In genomic region chr3:144312702-144313101, GRCh38 we compare ENCODE assay signal across 20 cellular contexts.
DNase-seq lines count a peak whose midpoint lies in the region; ATAC-seq and TF ChIP-seq lines count a peak whose summit lies in the region.
"Had no signal": no experiment of that assay in that cellular context is flagged by ENCODE, and none has a peak within 500 bp of the region (broad histone marks: within the 10 kb centered on the region; RNA-seq: fewer than 3 reads in every experiment).

No MANE protein-coding gene starts in this region.

- no peak overlapping the region for H2AFZ ChIP-seq in OCI-LY3 (ENCODE audit: low read depth, low read length)
- H2AFZ ChIP-seq: GM23248 had no signal

- no peaks in the 10 kb centered on the region for H3K79me2 ChIP-seq in OCI-LY3 (ENCODE audit: low read length)

- H3K36me3 ChIP-seq in A673 (ENCODE audit: insufficient read depth, low read length, poor library complexity, severe bottlenecking) = no peaks in the 10 kb centered on the region
- peaks cover 5% of the 10 kb centered on the region for H3K36me3 ChIP-seq in OCI-LY3 (replicated peaks; ENCODE audit: low read depth, low read length)
- H3K36me3 ChIP-seq: BE2C, HAP-1 had no signal

- H3K27me3 ChIP-seq in A673 (replicated peaks; ENCODE audit: insufficient read depth, low read depth, low read length, poor library complexity) = no peaks in the 10 kb centered on the region
- H3K27me3 ChIP-seq in OCI-LY3 (ENCODE audit: low read depth, low read length) = no peaks in the 10 kb centered on the region
- H3K27me3 ChIP-seq: BE2C had no signal

- 0 out of 2 replicates have a peak overlapping the region, but pooled peaks have one; percentile 3 for H3K4me2 ChIP-seq in OCI-LY3 (ENCODE audit: low read length)

- CTCF ChIA-PET in A673 (lab: Charles Lee) = no interaction called here

- no peak overlapping the region for H3K9ac ChIP-seq in OCI-LY3 (ENCODE audit: low read length)
- H3K9ac ChIP-seq: GM23248 had no signal

- intact Hi-C loops in A673 (cut with micrococcal nuclease; ENCODE audit: unreplicated experiment) = no loop called here
- intact Hi-C loops in sciatic nerve (cut with DNase I) = no loop called here

- H3K27ac ChIP-seq in A673 (ENCODE audit: low read depth, low read length, poor library complexity, severe bottlenecking) (no peak overlapping the region), OCI-LY3 (ENCODE audit: low read length) (no peak overlapping the region)
- H3K27ac ChIP-seq: GM23248 had no signal

- DNase-seq in A673 (ENCODE audit: low spot score) = peak; percentile 10
- DNase-seq in M059J (ENCODE audit: low read depth) = peak; percentile 4
- peak; percentile 32 for DNase-seq in choroid plexus epithelial cell (ENCODE audit: low read depth)
- no peak for DNase-seq in stimulated activated CD4-positive, alpha-beta T cell treated with anti-CD3 and anti-CD28 coated beads, Interleukin-4, amount 100 ng/mL, for 1 hour
- DNase-seq in sciatic nerve (ENCODE audit: low spot score) = no peak
- DNase-seq: 8988T; ACHN; BE2C; C1 segment of cervical spinal cord; CD4-positive, CD25-positive, alpha-beta regulatory T cell; CD8-positive, alpha-beta memory T cell; COR-L47; GDM1; GM23248; IMR-90 had no signal

- H4K20me1 ChIP-seq in OCI-LY3 (ENCODE audit: insufficient read depth, low read length) = no peaks in the 10 kb centered on the region

- no peak for ATAC-seq in HG03342 (IDR thresholded peaks at IDR 0.05; ENCODE audit: unreplicated experiment)
- ATAC-seq in sciatic nerve = no peak
- no peak for ATAC-seq in HG02678 (IDR thresholded peaks at IDR 0.05; ENCODE audit: unreplicated experiment)
- ATAC-seq: K562 had no signal

- H3K4me1 ChIP-seq in A673 (ENCODE audit: insufficient read depth, low read length, poor library complexity, severe bottlenecking) (no peaks in the 10 kb centered on the region), OCI-LY3 (ENCODE audit: low read length) (peaks cover 12% of the 10 kb centered on the region)
- H3K4me1 ChIP-seq: BE2C had no signal

- H3K4me3 ChIP-seq in A673 (ENCODE audit: low read depth, low read length, poor library complexity, severe bottlenecking) = no peak overlapping the region
- no peak overlapping the region for H3K4me3 ChIP-seq in OCI-LY3 (ENCODE audit: low read length)
- no peak overlapping the region for H3K4me3 ChIP-seq in choroid plexus epithelial cell (ENCODE audit: low read depth, low read length)
- H3K4me3 ChIP-seq: GM23248, HAP-1, K562 had no signal

- no peaks in the 10 kb centered on the region for H3K9me3 ChIP-seq in A673 (ENCODE audit: low read depth, low read length, poor library complexity, severe bottlenecking)
- no peaks in the 10 kb centered on the region for H3K9me3 ChIP-seq in OCI-LY3 (ENCODE audit: insufficient read depth, low read length)
- H3K9me3 ChIP-seq: BE2C, HAP-1 had no signal

- no TSS peak for BruUV-seq in A673 (replicated peaks; lab: Mats Ljungman, UMichigan)

- TF ChIP-seq CTCF in A673 (conservative IDR thresholded peaks at IDR 0.05; ENCODE audit: low read depth, low read length) (no peak), OCI-LY3 (IDR thresholded peaks at IDR 0.05; ENCODE audit: low read depth, low read length) (no peak), choroid plexus epithelial cell (conservative IDR thresholded peaks at IDR 0.05; ENCODE audit: low read depth, low read length) (no peak)

- POLR2A ChIA-PET in A673 (lab: Charles Lee; ENCODE audit: low non-redundant PET) = no interaction called here

Comparison
In these comparisons a context has a peak if more than half of its experiments do, and no peak if none do; other contexts are left out.
1. DNase-seq: peak in A673 (single experiment), M059J (single experiment) and choroid plexus epithelial cell (single experiment); none in stimulated activated CD4-positive, alpha-beta T cell treated with anti-CD3 and anti-CD28 coated beads, Interleukin-4, amount 100 ng/mL, for 1 hour (single experiment) and sciatic nerve (single experiment).